17 cellular contexts compared by ENCODE assay signal in genomic region chr12:111270128-111270651, GRCh38.
"Had no signal": no experiment of that assay in that cellular context is flagged by ENCODE, and none has a peak within 500 bp of the region (broad histone marks: within the 10 kb centered on the region; RNA-seq: fewer than 3 reads in every experiment).

No MANE protein-coding gene starts in this region.

- H3K4me3 ChIP-seq: coronary artery, lower lobe of right lung, pancreas, tibial nerve, uterus had no signal

- ATAC-seq: activated CD4-positive, CD25-positive, alpha-beta regulatory T cell treated with anti-CD3 and anti-CD28 coated beads, Interleukin-2, amount 50 U/mL, for 24 hours; lower lobe of right lung; pancreas; stimulated activated naive B cell treated with anti-CD40 and anti-IgM and Interleukin-4, amounts not matched to agents 10 μg/mL and 1 μg/mL and 100 μg/mL, for 72 hours had no signal

- DNase-seq: activated naive CD8-positive, alpha-beta T cell treated with anti-CD3 and anti-CD28 coated beads for 36 hours; amygdala; brain microvascular endothelial cell; effector CD4-positive, alpha-beta T cell; foreskin melanocyte; head of caudate nucleus; lower lobe of right lung; midbrain; pancreas; stimulated activated CD4-positive, alpha-beta T cell treated with anti-CD3 and anti-CD28 coated beads, Interleukin-2, amount 100 ng/mL, for 48 hours; stimulated activated naive B cell treated with anti-CD40 and anti-IgM and Interleukin-4, amounts not matched to agents 10 μg/mL and 1 μg/mL and 100 μg/mL, for 72 hours; substantia nigra; T1000; uterus had no signal

- FAIRE-seq: pancreas had no signal

- H3K36me3 ChIP-seq: brain microvascular endothelial cell, lower lobe of right lung, pancreas, tibial nerve, uterus had no signal

- H3K4me1 ChIP-seq: lower lobe of right lung, pancreas, uterus had no signal

- H3K9me3 ChIP-seq: lower lobe of right lung, pancreas, tibial nerve, uterus had no signal

- H3K27me3 ChIP-seq: pancreas, uterus had no signal
